In genomic region chr7:148987010-148987750, GRCh38 we compare ENCODE assay signal across 8 cellular contexts. TPM values are rescaled to one million over a fixed set of nuclear protein-coding genes. Genes with fewer than 3 reads are reported as not detected.
DNase-seq lines count a peak whose midpoint lies in the region; ATAC-seq, FAIRE-seq and TF ChIP-seq lines count a peak whose summit lies in the region.

No MANE protein-coding gene starts in this region.

- POLR2A ChIA-PET in T-cell (lab: Charles Lee) = interaction anchor here (0.5 to 1.0 kb wide), 4 partner anchors 28 to 170 kb away, joined by 3 to 5 read pairs (median 4); no protein-coding TSS in a partner anchor

- intact Hi-C loops in left ventricle myocardium superior (cut with micrococcal nuclease) = no loop called here
- intact Hi-C loops in prostate gland (cut with DNase I) = loop anchor here (2.0 to 5.0 kb wide), 2 partner anchors 42 to 290 kb away; partner anchors contain the start of genes CUL1 and PDIA4

- no peaks in the 10 kb centered on the region for H3K36me3 ChIP-seq in prostate gland

- H3K27me3 Mint-ChIP-seq in T-cell = no peaks in the 10 kb centered on the region

- H3K36me3 Mint-ChIP-seq in T-cell = no peaks in the 10 kb centered on the region

- WGBS in prostate gland = under 1% methylated on average over 17 of the region's 17 CpGs

- H3K9me3 Mint-ChIP-seq in T-cell = no peaks in the 10 kb centered on the region

- TF ChIP-seq CTCF in GM13976 (IDR thresholded peaks at IDR 0.05; ENCODE audit: borderline replicate concordance, control extremely low read depth, extremely low read depth, insufficient read depth, missing control alignments) (no peak), prostate gland (IDR thresholded peaks at IDR 0.05) (peak in 1 of 4 experiments; percentile 18)

- CTCF ChIA-PET in T-cell (lab: Charles Lee) = interaction anchor here in 1 of 2 donors (0.5 to 1.5 kb wide), 5 partner anchors 21 to 283 kb away, joined by 3 to 9 read pairs (median 6); no protein-coding TSS in a partner anchor

- peak overlapping the region; percentile 44 for H3K4me3 ChIP-seq in prostate gland

- TF ChIP-seq POLR2A in prostate gland (IDR thresholded peaks at IDR 0.05) = peak; percentile 48

- ATAC-seq in HG02852 (IDR thresholded peaks at IDR 0.05; ENCODE audit: unreplicated experiment) = peak; percentile 85
- ATAC-seq in T-cell (replicated peaks in 1 of 4) = peak; percentile 79 to 82 (median 80)
- ATAC-seq in left ventricle myocardium superior = peak; percentile 91

- H3K27ac Mint-ChIP-seq in T-cell = peak overlapping the region; percentile 93 to 95

- H3K4me1 ChIP-seq in prostate gland (replicated peaks) = peaks cover 7% of the 10 kb centered on the region

- H3K27me3 ChIP-seq in prostate gland (replicated peaks; ENCODE audit: insufficient read depth) = no peaks in the 10 kb centered on the region

- in situ Hi-C loops in GM13976 (cut with MboI; ENCODE audit: low sequenced_read_pairs, unreplicated experiment) = no loop called here

- DNase-seq in GM13976 (ENCODE audit: low spot score) (peak; percentile 91), NCI-H1436 treated with DMSO at 0.1 percent for 48 hours (lab: John Stamatoyannopoulos, UW) (peak; percentile 76), T-cell (peak; percentile 52 to 80 (median 70)), amniotic stem cell (lab: John Stamatoyannopoulos, UW) (peak; percentile 59), left ventricle myocardium superior (peak; percentile 82), prostate gland (ENCODE audit: low spot score) (peak; percentile 89), urothelium cell line (ENCODE audit: low spot score) (peak; percentile 54)

- H3K4me1 Mint-ChIP-seq in T-cell = peaks cover 48 to 55% (median 54%) of the 10 kb centered on the region in 3 donors

- peak overlapping the region; percentile 94 to 100 (median 96) for H3K4me3 Mint-ChIP-seq in T-cell

- FAIRE-seq in urothelium cell line (lab: Jason Lieb, UNC) = no peak

- H3K27ac ChIP-seq in prostate gland = peak overlapping the region; percentile 77 to 86

- H3K9me3 ChIP-seq in prostate gland = no peaks in the 10 kb centered on the region

RNA-seq across cellular contexts. Expression of gene PDIA4, which starts 41.1 kb away (rescaled TPM):
- total RNA-seq in T-cell (10 to 100 TPM; 40.3 to 75.3 (median 68.4) TPM), left ventricle myocardium superior (35.1 TPM), prostate gland (100 to 1,000 TPM; 125 to 262 TPM)

Comparison
In these comparisons a context has a peak if more than half of its experiments do, and no peak if none do; other contexts are left out.
1. Peak in every context shown above with its lines: DNase-seq, ATAC-seq, H3K4me3 ChIP-seq and H3K27ac ChIP-seq.